ENCODE assay signal across 8 cellular contexts in the genomic region with DNA sequence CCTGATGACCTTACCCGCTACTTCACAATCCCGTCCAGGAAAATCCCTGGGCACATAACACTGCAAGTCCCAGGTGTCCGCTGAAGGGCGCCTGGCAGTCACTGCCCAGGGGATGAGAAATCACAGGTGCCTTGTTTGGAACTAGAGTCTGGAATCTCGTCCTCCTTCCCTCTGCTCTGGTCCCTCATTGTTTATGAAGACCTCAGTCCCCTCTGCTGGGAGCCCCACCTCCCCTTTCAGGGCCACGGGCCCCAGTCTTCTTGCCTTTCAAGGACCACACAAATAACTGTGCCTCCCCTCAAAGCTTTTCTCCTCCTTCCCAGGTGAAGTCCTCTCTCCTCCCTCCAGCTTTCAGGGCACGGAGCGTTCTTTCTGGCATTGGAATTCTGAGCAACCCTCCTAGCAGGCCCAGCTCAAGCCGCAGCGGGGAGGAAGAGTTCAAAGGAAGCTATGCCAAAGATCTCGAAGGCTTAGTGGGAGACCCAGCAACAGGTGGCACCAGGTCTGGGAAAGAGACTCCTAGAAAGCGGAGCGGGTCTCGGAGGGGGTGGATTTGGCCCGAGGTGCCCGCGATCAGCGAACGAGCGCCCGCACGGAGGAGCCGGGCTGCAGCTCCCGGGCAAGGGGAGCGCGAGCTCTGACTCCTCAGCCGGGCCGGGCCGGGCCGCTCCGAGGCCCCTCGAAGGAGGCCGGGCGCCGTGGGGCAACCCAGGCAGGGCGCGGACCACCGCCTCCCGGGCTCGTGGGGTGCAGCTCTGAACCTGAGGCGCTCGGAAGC. TPM values are rescaled to one million over a fixed set of nuclear protein-coding genes. Genes with fewer than 3 reads are reported as not detected.
DNase-seq lines count a peak whose midpoint lies in the region; ATAC-seq and TF ChIP-seq lines count a peak whose summit lies in the region.
"Not testable (repeated sequence)": the region's sequence is repeated elsewhere in the genome, so short reads cannot be mapped to it uniquely, and the experiment has no call there.

No MANE protein-coding gene starts in this region.

- H3K4me3 Mint-ChIP-seq in T-helper 17 cell = peak overlapping the region; percentile 98

- H4K8ac ChIP-seq in mesendoderm (ENCODE audit: low read depth, low read length) = not testable (repeated sequence)

- peak overlapping the region; percentile 89 for H3K4me2 ChIP-seq in mesendoderm (ENCODE audit: low read length)

- H3K27ac Mint-ChIP-seq in T-helper 17 cell = peak overlapping the region; percentile 90

- H3K23ac ChIP-seq in mesendoderm (ENCODE audit: low read length) = not testable (repeated sequence)

- H3K27ac ChIP-seq in HUES64 (ENCODE audit: low read depth, low read length) (peak overlapping the region; percentile 79; the same call in 1 of the 2 replicates), mesendoderm (ENCODE audit: low read depth, low read length) (peak overlapping the region; percentile 92)

- H3K4me3 ChIP-seq in BJ (ENCODE audit: low read depth, low read length) (peak overlapping the region; percentile 65), HUES64 (ENCODE audit: low read length) (peak overlapping the region; percentile 91), adipocyte (ENCODE audit: low read length) (peak overlapping the region; percentile 92), fibroblast of the aortic adventitia (ENCODE audit: low read depth, low read length) (peak overlapping the region; percentile 82), mesendoderm (ENCODE audit: low read length) (peak overlapping the region; percentile 68)

- H3K18ac ChIP-seq in mesendoderm (ENCODE audit: low read length) = peak overlapping the region; percentile 83

- not testable (repeated sequence) for H3K9me3 ChIP-seq in HUES64 (ENCODE audit: insufficient read depth, low read depth, low read length); T-helper 17 cell (ENCODE audit: control insufficient read depth, low read length, poor library complexity, severe bottlenecking); adipocyte (ENCODE audit: control insufficient read depth, low read length)

- POLR2A ChIA-PET in BJ (lab: Charles Lee) = interaction anchor here (0.5 to 0.9 kb wide), 2 partner anchors 53 to 531 kb away, joined by 3 to 5 read pairs; a partner anchor contains a TSS

- not testable (repeated sequence) for H2BK15ac ChIP-seq in mesendoderm (replicated peaks; ENCODE audit: low read depth)

- not testable (repeated sequence) for H3K27me3 ChIP-seq in BJ (ENCODE audit: control insufficient read depth, insufficient read depth, low read length); HUES64 (ENCODE audit: insufficient read depth, low read length); adipocyte (replicated peaks; ENCODE audit: control insufficient read depth, insufficient read depth, low read length); mesendoderm (ENCODE audit: insufficient read depth, low read length, poor library complexity)

- peak overlapping the region; percentile 80 for H3K9ac ChIP-seq in HUES64 (ENCODE audit: low read depth, low read length)
- H3K9ac ChIP-seq in adipocyte (ENCODE audit: low read length) = peak overlapping the region; percentile 92
- H3K9ac ChIP-seq in mesendoderm (ENCODE audit: low read length) = peak overlapping the region; percentile 92

- H2BK120ac ChIP-seq in mesendoderm (ENCODE audit: low read depth, low read length) = not testable (repeated sequence)

- peak overlapping the region; percentile 35 for H2BK5ac ChIP-seq in mesendoderm (ENCODE audit: low read length)

- H3K36me3 ChIP-seq in BJ (ENCODE audit: control insufficient read depth, insufficient read depth, low read length); HUES64 (ENCODE audit: insufficient read depth, low read length); adipocyte (ENCODE audit: control insufficient read depth, insufficient read depth, low read length, severe bottlenecking); mesendoderm (ENCODE audit: control insufficient read depth, insufficient read depth, low read length): not testable (repeated sequence)

- H3K79me1 ChIP-seq in mesendoderm (ENCODE audit: low read length) = not testable (repeated sequence)

- not testable (repeated sequence) for H3K36me3 Mint-ChIP-seq in T-helper 17 cell (ENCODE audit: low read depth)

- DNase-seq in BJ (ENCODE audit: low read depth); fibroblast of the aortic adventitia (ENCODE audit: low read depth): not testable (repeated sequence)
- DNase-seq in T-helper 17 cell (peak in 2 of 3 donors; percentile 10 to 18), adipocyte (ENCODE audit: low read depth) (peak; percentile 56), mesendoderm (peak; percentile 57)
- DNase-seq in stimulated activated CD4-positive, alpha-beta T cell treated with anti-CD3 and anti-CD28 coated beads, Interleukin-1b, Interleukin-23, amount 100 ng/mL, for 48 hours = peak; percentile 11

- H3K79me2 ChIP-seq in mesendoderm (ENCODE audit: control insufficient read depth, insufficient read depth, low read length) = not testable (repeated sequence)

- not testable (repeated sequence) for H2AK5ac ChIP-seq in mesendoderm (ENCODE audit: low read length)

- CTCF ChIA-PET in BJ (lab: Yijun Ruan, JAX) = interaction anchor here (0.7 to 3.0 kb wide), 34 partner anchors 8 to 288 kb away, joined by 3 to 30 read pairs (median 6); a partner anchor contains a TSS

- peak overlapping the region; percentile 96 for H3K56ac ChIP-seq in mesendoderm (ENCODE audit: low read length)

- H3K4me1 Mint-ChIP-seq in T-helper 17 cell = peaks cover 12% of the 10 kb centered on the region

- not testable (repeated sequence) for H4K5ac ChIP-seq in mesendoderm (ENCODE audit: low read length)

- peak overlapping the region; percentile 64 for H3K4ac ChIP-seq in mesendoderm (ENCODE audit: low read depth, low read length)

- ATAC-seq in GM21360 (IDR thresholded peaks at IDR 0.05; ENCODE audit: unreplicated experiment) (peak; percentile 21), T-helper 17 cell (peak; percentile 39)

- 8% methylated on average over 42 of the region's 42 CpGs for WGBS in HUES64
- WGBS in mesendoderm (ENCODE audit: extremely low coverage, insufficient coverage, low lambda C conversion rate) = no CpG with 5 or more reads among the region's 42 CpGs

- not testable (repeated sequence) for TF ChIP-seq CTCF in BJ (IDR thresholded peaks at IDR 0.05; ENCODE audit: insufficient read depth, low read depth, low read length); fibroblast of the aortic adventitia (IDR thresholded peaks at IDR 0.05; ENCODE audit: insufficient read depth, low read length)

- not testable (repeated sequence) for H3K27me3 Mint-ChIP-seq in T-helper 17 cell

- not testable (repeated sequence) for H3K4me1 ChIP-seq in HUES64 (ENCODE audit: insufficient read depth, low read length); adipocyte (ENCODE audit: control insufficient read depth, insufficient read depth, low read length); mesendoderm (ENCODE audit: control insufficient read depth, low read depth, low read length)

RNA-seq across cellular contexts. Expression of a gene that starts 19.5 kb away (rescaled TPM):
- polyA plus RNA-seq in BJ (2011; rRNA removed) = 0.15 TPM in 1 of 2 replicates, not detected in the other
- polyA minus RNA-seq in BJ (2011; rRNA and poly(A)+ RNA removed) = not detected in 2 replicates
- polyA plus RNA-seq in HUES64 (2013, experiment 1 of 2) = 0.45 TPM
- not detected for polyA plus RNA-seq in HUES64 (2013, experiment 2 of 2)
- total RNA-seq in T-helper 17 cell (under 1 TPM in 1 of 2 donors, not detected in 1; 0.16 TPM), fibroblast of the aortic adventitia (ENCODE audit: low replicate concordance) (0.09 TPM in 1 of 2 replicates, not detected in the other)
- 0.01 TPM for polyA plus RNA-seq in mesendoderm (2013, experiment 1 of 2)
- polyA plus RNA-seq in mesendoderm (2013, experiment 2 of 2) = 0.01 TPM

RNA-seq across cellular contexts. Expression of a gene that starts 21.1 kb away (rescaled TPM):
- 0.10 and 0.12 TPM in 2 replicates for polyA plus RNA-seq in BJ (2011; rRNA removed)
- polyA minus RNA-seq in BJ (2011; rRNA and poly(A)+ RNA removed) = 0.05 and 0.09 TPM in 2 replicates
- 8.0 TPM for polyA plus RNA-seq in HUES64 (2013, experiment 1 of 2)
- 9.4 TPM for polyA plus RNA-seq in HUES64 (2013, experiment 2 of 2)
- not detected for total RNA-seq in T-helper 17 cell
- 0.16 and 0.27 TPM in 2 replicates for total RNA-seq in fibroblast of the aortic adventitia (ENCODE audit: low replicate concordance)
- polyA plus RNA-seq in mesendoderm (2013, experiment 1 of 2) = 7.2 TPM
- 6.5 TPM for polyA plus RNA-seq in mesendoderm (2013, experiment 2 of 2)

RNA-seq across cellular contexts. Expression of a gene that starts 39.7 kb away (rescaled TPM):
- polyA plus RNA-seq in BJ (2011; rRNA removed) = 19.8 and 38.8 TPM in 2 replicates
- 22.7 and 38.0 TPM in 2 replicates for polyA minus RNA-seq in BJ (2011; rRNA and poly(A)+ RNA removed)
- polyA plus RNA-seq in HUES64 (2013, experiment 1 of 2) = 6.9 TPM
- 11.7 TPM for polyA plus RNA-seq in HUES64 (2013, experiment 2 of 2)
- total RNA-seq in T-helper 17 cell (1 to 10 TPM; 5.3 to 7.5 TPM), fibroblast of the aortic adventitia (ENCODE audit: low replicate concordance) (6.4 and 13.9 TPM in 2 replicates)
- polyA plus RNA-seq in mesendoderm (2013, experiment 1 of 2) = 6.0 TPM
- polyA plus RNA-seq in mesendoderm (2013, experiment 2 of 2) = 6.0 TPM

RNA-seq across cellular contexts. Expression of a gene that starts 49.8 kb away (rescaled TPM):
- 32.3 and 61.9 TPM in 2 replicates for polyA plus RNA-seq in BJ (2011; rRNA removed)
- 8.2 and 11.1 TPM in 2 replicates for polyA minus RNA-seq in BJ (2011; rRNA and poly(A)+ RNA removed)
- polyA plus RNA-seq in HUES64 (2013, experiment 1 of 2) = 66.5 TPM
- polyA plus RNA-seq in HUES64 (2013, experiment 2 of 2) = 82.7 TPM
- total RNA-seq in T-helper 17 cell (10 to 100 TPM; 76.5 to 79.5 TPM), fibroblast of the aortic adventitia (ENCODE audit: low replicate concordance) (46.5 and 105 TPM in 2 replicates)
- polyA plus RNA-seq in mesendoderm (2013, experiment 1 of 2) = 53.4 TPM
- polyA plus RNA-seq in mesendoderm (2013, experiment 2 of 2) = 55.3 TPM

RNA-seq across cellular contexts. Expression of a gene that starts 51.9 kb away (rescaled TPM):
- 5.2 and 8.2 TPM in 2 replicates for polyA plus RNA-seq in BJ (2011; rRNA removed)
- 5.5 and 8.0 TPM in 2 replicates for polyA minus RNA-seq in BJ (2011; rRNA and poly(A)+ RNA removed)
- polyA plus RNA-seq in HUES64 (2013, experiment 1 of 2) = 20.4 TPM
- 27.3 TPM for polyA plus RNA-seq in HUES64 (2013, experiment 2 of 2)
- total RNA-seq in T-helper 17 cell (10 to 100 TPM; 39.7 to 46.5 TPM), fibroblast of the aortic adventitia (ENCODE audit: low replicate concordance) (7.0 and 13.6 TPM in 2 replicates)
- 25.7 TPM for polyA plus RNA-seq in mesendoderm (2013, experiment 1 of 2)
- polyA plus RNA-seq in mesendoderm (2013, experiment 2 of 2) = 26.3 TPM
